ENCODE assay signal across 2 cellular contexts in the genomic region with DNA sequence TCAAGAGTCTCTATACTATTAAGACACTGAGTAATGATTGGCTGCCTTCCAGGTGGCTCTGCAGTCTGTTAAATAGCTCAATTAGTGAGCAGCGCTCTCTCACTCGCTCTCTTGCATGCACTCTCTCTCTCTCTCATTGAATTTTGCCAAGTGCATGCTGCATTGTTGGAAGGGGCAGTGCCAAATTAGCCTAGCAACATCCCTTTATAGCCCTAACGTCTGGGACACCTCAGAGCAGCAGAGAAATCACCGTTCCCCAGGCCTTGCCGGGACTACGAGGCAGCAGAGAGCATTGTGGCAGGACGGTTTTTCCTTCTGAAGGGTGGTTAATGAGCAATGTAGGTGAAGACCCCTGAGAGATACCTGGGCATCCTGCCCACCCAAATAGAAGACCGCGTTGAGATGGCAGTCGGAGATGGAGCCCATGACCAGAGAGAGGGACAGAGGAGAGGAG.
TF ChIP-seq lines count a peak whose summit lies in the region.

No MANE protein-coding gene starts in this region.

TF ChIP-seq in GM23338, 12 proteins besides CTCF, POLR2A, EP300 and RAD21 (continued from another document):
- TF ChIP-seq, protein P1, sequence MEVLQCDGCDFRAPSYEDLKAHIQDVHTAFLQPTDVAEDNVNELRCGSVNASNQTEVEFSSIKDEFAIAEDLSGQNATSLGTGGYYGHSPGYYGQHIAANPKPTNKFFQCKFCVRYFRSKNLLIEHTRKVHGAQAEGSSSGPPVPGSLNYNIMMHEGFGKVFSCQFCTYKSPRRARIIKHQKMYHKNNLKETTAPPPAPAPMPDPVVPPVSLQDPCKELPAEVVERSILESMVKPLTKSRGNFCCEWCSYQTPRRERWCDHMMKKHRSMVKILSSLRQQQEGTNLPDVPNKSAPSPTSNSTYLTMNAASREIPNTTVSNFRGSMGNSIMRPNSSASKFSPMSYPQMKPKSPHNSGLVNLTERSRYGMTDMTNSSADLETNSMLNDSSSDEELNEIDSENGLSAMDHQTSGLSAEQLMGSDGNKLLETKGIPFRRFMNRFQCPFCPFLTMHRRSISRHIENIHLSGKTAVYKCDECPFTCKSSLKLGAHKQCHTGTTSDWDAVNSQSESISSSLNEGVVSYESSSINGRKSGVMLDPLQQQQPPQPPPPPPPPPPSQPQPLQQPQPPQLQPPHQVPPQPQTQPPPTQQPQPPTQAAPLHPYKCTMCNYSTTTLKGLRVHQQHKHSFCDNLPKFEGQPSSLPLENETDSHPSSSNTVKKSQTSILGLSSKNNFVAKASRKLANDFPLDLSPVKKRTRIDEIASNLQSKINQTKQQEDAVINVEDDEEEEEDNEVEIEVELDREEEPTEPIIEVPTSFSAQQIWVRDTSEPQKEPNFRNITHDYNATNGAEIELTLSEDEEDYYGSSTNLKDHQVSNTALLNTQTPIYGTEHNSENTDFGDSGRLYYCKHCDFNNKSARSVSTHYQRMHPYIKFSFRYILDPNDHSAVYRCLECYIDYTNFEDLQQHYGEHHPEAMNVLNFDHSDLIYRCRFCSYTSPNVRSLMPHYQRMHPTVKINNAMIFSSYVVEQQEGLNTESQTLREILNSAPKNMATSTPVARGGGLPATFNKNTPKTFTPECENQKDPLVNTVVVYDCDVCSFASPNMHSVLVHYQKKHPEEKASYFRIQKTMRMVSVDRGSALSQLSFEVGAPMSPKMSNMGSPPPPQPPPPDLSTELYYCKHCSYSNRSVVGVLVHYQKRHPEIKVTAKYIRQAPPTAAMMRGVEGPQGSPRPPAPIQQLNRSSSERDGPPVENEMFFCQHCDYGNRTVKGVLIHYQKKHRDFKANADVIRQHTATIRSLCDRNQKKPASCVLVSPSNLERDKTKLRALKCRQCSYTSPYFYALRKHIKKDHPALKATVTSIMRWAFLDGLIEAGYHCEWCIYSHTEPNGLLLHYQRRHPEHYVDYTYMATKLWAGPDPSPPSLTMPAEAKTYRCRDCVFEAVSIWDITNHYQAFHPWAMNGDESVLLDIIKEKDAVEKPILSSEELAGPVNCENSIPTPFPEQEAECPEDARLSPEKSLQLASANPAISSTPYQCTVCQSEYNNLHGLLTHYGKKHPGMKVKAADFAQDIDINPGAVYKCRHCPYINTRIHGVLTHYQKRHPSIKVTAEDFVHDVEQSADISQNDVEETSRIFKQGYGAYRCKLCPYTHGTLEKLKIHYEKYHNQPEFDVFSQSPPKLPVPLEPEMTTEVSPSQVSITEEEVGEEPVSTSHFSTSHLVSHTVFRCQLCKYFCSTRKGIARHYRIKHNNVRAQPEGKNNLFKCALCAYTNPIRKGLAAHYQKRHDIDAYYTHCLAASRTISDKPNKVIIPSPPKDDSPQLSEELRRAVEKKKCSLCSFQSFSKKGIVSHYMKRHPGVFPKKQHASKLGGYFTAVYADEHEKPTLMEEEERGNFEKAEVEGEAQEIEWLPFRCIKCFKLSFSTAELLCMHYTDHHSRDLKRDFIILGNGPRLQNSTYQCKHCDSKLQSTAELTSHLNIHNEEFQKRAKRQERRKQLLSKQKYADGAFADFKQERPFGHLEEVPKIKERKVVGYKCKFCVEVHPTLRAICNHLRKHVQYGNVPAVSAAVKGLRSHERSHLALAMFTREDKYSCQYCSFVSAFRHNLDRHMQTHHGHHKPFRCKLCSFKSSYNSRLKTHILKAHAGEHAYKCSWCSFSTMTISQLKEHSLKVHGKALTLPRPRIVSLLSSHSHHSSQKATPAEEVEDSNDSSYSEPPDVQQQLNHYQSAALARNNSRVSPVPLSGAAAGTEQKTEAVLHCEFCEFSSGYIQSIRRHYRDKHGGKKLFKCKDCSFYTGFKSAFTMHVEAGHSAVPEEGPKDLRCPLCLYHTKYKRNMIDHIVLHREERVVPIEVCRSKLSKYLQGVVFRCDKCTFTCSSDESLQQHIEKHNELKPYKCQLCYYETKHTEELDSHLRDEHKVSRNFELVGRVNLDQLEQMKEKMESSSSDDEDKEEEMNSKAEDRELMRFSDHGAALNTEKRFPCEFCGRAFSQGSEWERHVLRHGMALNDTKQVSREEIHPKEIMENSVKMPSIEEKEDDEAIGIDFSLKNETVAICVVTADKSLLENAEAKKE (CRISPR knock-in tag; IDR thresholded peaks at IDR 0.05), result no peak
- TF ChIP-seq STAT1 (IDR thresholded peaks at IDR 0.05; ENCODE audit: unreplicated experiment) (no peak), ZNF114 (CRISPR knock-in tag; IDR thresholded peaks at IDR 0.05) (no peak), EZH2phosphoT487 (IDR thresholded peaks at IDR 0.05; ENCODE audit: unreplicated experiment) (no peak), POLR2AphosphoS5 (IDR thresholded peaks at IDR 0.05; ENCODE audit: low read depth) (no peak), REST (IDR thresholded peaks at IDR 0.05; ENCODE audit: unreplicated experiment) (no peak)
- TF ChIP-seq, protein P2, sequence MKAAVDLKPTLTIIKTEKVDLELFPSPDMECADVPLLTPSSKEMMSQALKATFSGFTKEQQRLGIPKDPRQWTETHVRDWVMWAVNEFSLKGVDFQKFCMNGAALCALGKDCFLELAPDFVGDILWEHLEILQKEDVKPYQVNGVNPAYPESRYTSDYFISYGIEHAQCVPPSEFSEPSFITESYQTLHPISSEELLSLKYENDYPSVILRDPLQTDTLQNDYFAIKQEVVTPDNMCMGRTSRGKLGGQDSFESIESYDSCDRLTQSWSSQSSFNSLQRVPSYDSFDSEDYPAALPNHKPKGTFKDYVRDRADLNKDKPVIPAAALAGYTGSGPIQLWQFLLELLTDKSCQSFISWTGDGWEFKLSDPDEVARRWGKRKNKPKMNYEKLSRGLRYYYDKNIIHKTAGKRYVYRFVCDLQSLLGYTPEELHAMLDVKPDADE (IDR thresholded peaks at IDR 0.05), result no peak

TF ChIP-seq in H1, 55 proteins besides CTCF, POLR2A, EP300 and RAD21 (continued from another document):
- TF ChIP-seq ZNF274 (IDR thresholded peaks at IDR 0.05; ENCODE audit: borderline replicate concordance, extremely low read depth, low read length) (no peak), RXRA (IDR thresholded peaks at IDR 0.05; ENCODE audit: insufficient read depth, low read depth, low read length) (no peak), BRCA1 (IDR thresholded peaks at IDR 0.05; ENCODE audit: low read depth, low read length) (no peak), CHD1 (IDR thresholded peaks at IDR 0.05; ENCODE audit: low read depth, low read length) (no peak), SIX5 (IDR thresholded peaks at IDR 0.05; ENCODE audit: low read depth, low read length) (no peak), TAF7 (optimal IDR thresholded peaks at IDR 0.05; ENCODE audit: borderline replicate concordance, low read depth, low read length) (no peak), CHD7 (IDR thresholded peaks at IDR 0.05; ENCODE audit: insufficient replicate concordance, low read length) (no peak)
